13 cellular contexts compared by ENCODE assay signal in the genomic region with DNA sequence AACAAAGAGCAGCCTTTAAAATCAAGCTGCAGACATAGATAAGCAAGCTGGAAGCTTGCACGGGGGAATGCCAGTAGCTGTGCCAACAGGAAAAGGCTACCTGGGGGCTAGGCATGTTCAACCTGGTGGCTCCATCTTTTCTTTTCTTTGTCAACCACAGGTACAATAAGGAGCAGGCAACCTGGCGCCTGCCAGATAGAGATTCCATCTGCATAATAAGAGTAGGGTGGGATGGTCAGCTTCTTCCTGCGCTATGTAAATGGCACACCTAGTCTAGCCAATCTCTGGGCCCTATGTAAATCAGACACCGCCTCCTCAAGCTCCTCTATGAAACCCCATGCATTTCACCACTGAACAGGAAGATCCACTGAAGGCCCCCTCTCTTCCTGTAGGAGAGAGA.
A peak's percentile ranks its signal among the peaks of the same experiment; 100 is the strongest.
DNase-seq lines count a peak whose midpoint lies in the region; ATAC-seq, FAIRE-seq and TF ChIP-seq lines count a peak whose summit lies in the region.
"Had no signal": no experiment of that assay in that cellular context is flagged by ENCODE, and none has a peak within 500 bp of the region (broad histone marks: within the 10 kb centered on the region; RNA-seq: fewer than 3 reads in every experiment).

No MANE protein-coding gene starts in this region.

- no peak overlapping the region for H3K27ac ChIP-seq in SK-N-SH (ENCODE audit: low read depth in 2 of 2, low read length in 1 of 2)

- H3K36me3 Mint-ChIP-seq in progenitor cell of endocrine pancreas (ENCODE audit: insufficient read depth), result peaks cover 1% of the 10 kb centered on the region
- H3K36me3 Mint-ChIP-seq in natural killer cell treated with Interleukin-12 subunit alpha and Interleukin-12 subunit beta and Interleukin-15 and Interleukin-18, amount 100 ng/mL, for 72 hours, result no peaks in the 10 kb centered on the region
- H3K36me3 Mint-ChIP-seq in stimulated activated effector memory CD8-positive, alpha-beta T cell treated with anti-CD3 and anti-CD28 coated beads, Interleukin-12 subunit alpha, Interleukin-12 subunit beta, amount 100 ng/mL, for 72 hours, result no peaks in the 10 kb centered on the region
- H3K36me3 Mint-ChIP-seq: activated naive CD4-positive, alpha-beta T cell treated with anti-CD3 and anti-CD28 coated beads, Interleukin-2, amount 50 U/mL, for 24 hours; stimulated activated memory B cell treated with anti-CD40 and anti-IgM and Interleukin-4, amounts not matched to agents 10 μg/mL and 1 μg/mL and 100 μg/mL, for 72 hours had no signal

- H3K27me3 Mint-ChIP-seq in progenitor cell of endocrine pancreas, result no peaks in the 10 kb centered on the region
- peaks cover 2 to 29% of the 10 kb centered on the region in 2 donors for H3K27me3 Mint-ChIP-seq in natural killer cell treated with Interleukin-12 subunit alpha and Interleukin-12 subunit beta and Interleukin-15 and Interleukin-18, amount 100 ng/mL, for 72 hours
- H3K27me3 Mint-ChIP-seq: stimulated activated memory B cell treated with anti-CD40 and anti-IgM and Interleukin-4, amounts not matched to agents 10 μg/mL and 1 μg/mL and 100 μg/mL, for 72 hours had no signal

- ATAC-seq in natural killer cell treated with Interleukin-12 subunit alpha and Interleukin-12 subunit beta and Interleukin-15 and Interleukin-18, amount 100 ng/mL, for 72 hours, result no peak
- no peak for ATAC-seq in stimulated activated effector memory CD8-positive, alpha-beta T cell treated with anti-CD3 and anti-CD28 coated beads, Interleukin-12 subunit alpha, Interleukin-12 subunit beta, amount 100 ng/mL, for 72 hours
- ATAC-seq: sciatic nerve; stimulated activated memory B cell treated with anti-CD40 and anti-IgM and Interleukin-4, amounts not matched to agents 10 μg/mL and 1 μg/mL and 100 μg/mL, for 72 hours had no signal

- peaks cover 12% of the 10 kb centered on the region for H3K9me3 Mint-ChIP-seq in progenitor cell of endocrine pancreas (ENCODE audit: low read depth)
- H3K9me3 Mint-ChIP-seq in natural killer cell treated with Interleukin-12 subunit alpha and Interleukin-12 subunit beta and Interleukin-15 and Interleukin-18, amount 100 ng/mL, for 72 hours, result peaks cover 2% of the 10 kb centered on the region
- H3K9me3 Mint-ChIP-seq in stimulated activated effector memory CD8-positive, alpha-beta T cell treated with anti-CD3 and anti-CD28 coated beads, Interleukin-12 subunit alpha, Interleukin-12 subunit beta, amount 100 ng/mL, for 72 hours, result peaks cover 4% of the 10 kb centered on the region
- H3K9me3 Mint-ChIP-seq: activated naive CD4-positive, alpha-beta T cell treated with anti-CD3 and anti-CD28 coated beads, Interleukin-2, amount 50 U/mL, for 24 hours; stimulated activated memory B cell treated with anti-CD40 and anti-IgM and Interleukin-4, amounts not matched to agents 10 μg/mL and 1 μg/mL and 100 μg/mL, for 72 hours had no signal

- CTCF ChIA-PET in SK-N-SH (lab: Yijun Ruan, JAX), result no interaction called here

- TF ChIP-seq POLR2A in H54 (IDR thresholded peaks at IDR 0.05; ENCODE audit: low read depth, low read length), result no peak

- H3K9ac ChIP-seq in SK-N-SH, result no peak overlapping the region

- H2AFZ ChIP-seq in SK-N-SH (ENCODE audit: low read depth), result no peak overlapping the region

- H3K4me1 ChIP-seq in SK-N-SH (ENCODE audit: control insufficient read depth in 1 of 2, insufficient read depth in 2 of 2, low read depth in 1 of 2, low read length in 1 of 2), result peaks cover 0 to 2% of the 10 kb centered on the region in 2 experiments; a peak in 2 of 4 replicates

- H3K36me3 ChIP-seq in SK-N-SH (replicated peaks in 1 of 2; ENCODE audit: control insufficient read depth in 1 of 2, insufficient read depth in 2 of 2, low read length in 1 of 2), result no peaks in the 10 kb centered on the region

- no peak for FAIRE-seq in H54 (lab: Jason Lieb, UNC)
- FAIRE-seq: RCC 7860 had no signal

- H3K9me3 ChIP-seq in SK-N-SH, result no peaks in the 10 kb centered on the region

- H3K4me3 ChIP-seq in SK-N-SH (ENCODE audit: low read depth in 2 of 2, low read length in 1 of 2), result no peak overlapping the region

- 7% methylated on average over 3 of the region's 4 CpGs for WGBS in SK-N-SH (ENCODE audit: low lambda C conversion rate)

- peaks cover 28% of the 10 kb centered on the region for H3K4me1 Mint-ChIP-seq in progenitor cell of endocrine pancreas (ENCODE audit: low read depth)
- no peaks in the 10 kb centered on the region for H3K4me1 Mint-ChIP-seq in natural killer cell treated with Interleukin-12 subunit alpha and Interleukin-12 subunit beta and Interleukin-15 and Interleukin-18, amount 100 ng/mL, for 72 hours (ENCODE audit: low read depth in 2 of 2)
- no peaks in the 10 kb centered on the region for H3K4me1 Mint-ChIP-seq in stimulated activated effector memory CD8-positive, alpha-beta T cell treated with anti-CD3 and anti-CD28 coated beads, Interleukin-12 subunit alpha, Interleukin-12 subunit beta, amount 100 ng/mL, for 72 hours
- H3K4me1 Mint-ChIP-seq: activated naive CD4-positive, alpha-beta T cell treated with anti-CD3 and anti-CD28 coated beads, Interleukin-2, amount 50 U/mL, for 24 hours; stimulated activated memory B cell treated with anti-CD40 and anti-IgM and Interleukin-4, amounts not matched to agents 10 μg/mL and 1 μg/mL and 100 μg/mL, for 72 hours had no signal

- H3K4me2 ChIP-seq in SK-N-SH, result no peak overlapping the region

- peak overlapping the region; percentile 78 for H3K27ac Mint-ChIP-seq in progenitor cell of endocrine pancreas
- no peak overlapping the region for H3K27ac Mint-ChIP-seq in natural killer cell treated with Interleukin-12 subunit alpha and Interleukin-12 subunit beta and Interleukin-15 and Interleukin-18, amount 100 ng/mL, for 72 hours
- no peak overlapping the region for H3K27ac Mint-ChIP-seq in stimulated activated effector memory CD8-positive, alpha-beta T cell treated with anti-CD3 and anti-CD28 coated beads, Interleukin-12 subunit alpha, Interleukin-12 subunit beta, amount 100 ng/mL, for 72 hours
- H3K27ac Mint-ChIP-seq: activated naive CD4-positive, alpha-beta T cell treated with anti-CD3 and anti-CD28 coated beads, Interleukin-2, amount 50 U/mL, for 24 hours; stimulated activated memory B cell treated with anti-CD40 and anti-IgM and Interleukin-4, amounts not matched to agents 10 μg/mL and 1 μg/mL and 100 μg/mL, for 72 hours had no signal

- DNase-seq in NCI-H2171 treated with DMSO at 0.1 percent for 48 hours (lab: John Stamatoyannopoulos, UW) (peak; percentile 9), NCI-H2171 (lab: John Stamatoyannopoulos, UW) (no peak), NCI-H146 (lab: John Stamatoyannopoulos, UW) (peak; percentile 78), SK-N-SH (peak; percentile 5), progenitor cell of endocrine pancreas (ENCODE audit: low spot score, unreplicated experiment) (no peak), H54 (ENCODE audit: insufficient read length, low spot score) (no peak)
- no peak for DNase-seq in natural killer cell treated with Interleukin-12 subunit alpha and Interleukin-12 subunit beta and Interleukin-15 and Interleukin-18, amount 100 ng/mL, for 72 hours (ENCODE audit: low spot score)
- no peak for DNase-seq in stimulated activated effector memory CD8-positive, alpha-beta T cell treated with anti-CD3 and anti-CD28 coated beads, Interleukin-12 subunit alpha, Interleukin-12 subunit beta, amount 100 ng/mL, for 72 hours (ENCODE audit: low spot score in 2 of 2)
- DNase-seq: Karpas-422 had no signal

- no peaks in the 10 kb centered on the region; the same call in 1 of the 2 replicates for H3K27me3 ChIP-seq in SK-N-SH (ENCODE audit: insufficient read depth)

- POLR2A ChIA-PET in SK-N-SH (lab: Yijun Ruan, JAX), result no interaction called here

- H3K79me2 ChIP-seq in SK-N-SH (ENCODE audit: insufficient read depth), result no peaks in the 10 kb centered on the region

- no peaks in the 10 kb centered on the region for H4K20me1 ChIP-seq in SK-N-SH (ENCODE audit: insufficient read depth)

- no peaks in the 10 kb centered on the region for H3K9me2 ChIP-seq in SK-N-SH

- H3F3A ChIP-seq in SK-N-SH (replicated peaks; ENCODE audit: insufficient read depth), result no peaks in the 10 kb centered on the region

- H3K4me3 Mint-ChIP-seq in progenitor cell of endocrine pancreas (ENCODE audit: low read depth), result no peak overlapping the region
- no peak overlapping the region for H3K4me3 Mint-ChIP-seq in natural killer cell treated with Interleukin-12 subunit alpha and Interleukin-12 subunit beta and Interleukin-15 and Interleukin-18, amount 100 ng/mL, for 72 hours
- no peak overlapping the region for H3K4me3 Mint-ChIP-seq in stimulated activated effector memory CD8-positive, alpha-beta T cell treated with anti-CD3 and anti-CD28 coated beads, Interleukin-12 subunit alpha, Interleukin-12 subunit beta, amount 100 ng/mL, for 72 hours
- H3K4me3 Mint-ChIP-seq: activated naive CD4-positive, alpha-beta T cell treated with anti-CD3 and anti-CD28 coated beads, Interleukin-2, amount 50 U/mL, for 24 hours; stimulated activated memory B cell treated with anti-CD40 and anti-IgM and Interleukin-4, amounts not matched to agents 10 μg/mL and 1 μg/mL and 100 μg/mL, for 72 hours had no signal

- no peak for TF ChIP-seq EP300 in SK-N-SH (IDR thresholded peaks at IDR 0.05; ENCODE audit: borderline replicate concordance in 1 of 2, low read depth in 1 of 2, low read length in 1 of 2)

- no peak for TF ChIP-seq CTCF in SK-N-SH (IDR thresholded peaks at IDR 0.05)
- TF ChIP-seq CTCF in progenitor cell of endocrine pancreas (IDR thresholded peaks at IDR 0.05; ENCODE audit: unreplicated experiment), result no peak

- no peak for TF ChIP-seq RAD21 in SK-N-SH (IDR thresholded peaks at IDR 0.05; ENCODE audit: low read length)

TF ChIP-seq in SK-N-SH, 30 proteins besides CTCF, POLR2A, EP300 and RAD21:
- TF ChIP-seq YY1 (IDR thresholded peaks at IDR 0.05; ENCODE audit: low read depth) (no peak), TAF1 (IDR thresholded peaks at IDR 0.05; ENCODE audit: borderline replicate concordance, low read depth, low read length) (no peak), FOXM1 (IDR thresholded peaks at IDR 0.05; ENCODE audit: low read depth) (no peak), RFX5 (IDR thresholded peaks at IDR 0.05; ENCODE audit: low read length) (no peak), SMC3 (IDR thresholded peaks at IDR 0.05; ENCODE audit: low read depth, low read length) (no peak), JUND (IDR thresholded peaks at IDR 0.05) (no peak), SIN3A (IDR thresholded peaks at IDR 0.05; ENCODE audit: borderline replicate concordance, low read depth, low read length) (no peak)

Comparison
In these comparisons a context has a peak if more than half of its experiments do, and no peak if none do; other contexts are left out.
1. DNase-seq: peak in NCI-H2171 treated with DMSO at 0.1 percent for 48 hours (single experiment), NCI-H146 (single experiment) and SK-N-SH (single experiment); none in NCI-H2171 (single experiment), progenitor cell of endocrine pancreas (single experiment), natural killer cell treated with Interleukin-12 subunit alpha and Interleukin-12 subunit beta and Interleukin-15 and Interleukin-18, amount 100 ng/mL, for 72 hours (single experiment), stimulated activated effector memory CD8-positive, alpha-beta T cell treated with anti-CD3 and anti-CD28 coated beads, Interleukin-12 subunit alpha, Interleukin-12 subunit beta, amount 100 ng/mL, for 72 hours (0 of 2) and H54 (single experiment).